10 cellular contexts compared by ENCODE assay signal in genomic region chr1:54464477-54465146, GRCh38. TPM values are rescaled to one million over a fixed set of nuclear protein-coding genes. Genes with fewer than 3 reads are reported as not detected.
DNase-seq lines count a peak whose midpoint lies in the region; ATAC-seq and TF ChIP-seq lines count a peak whose summit lies in the region.
"Had no signal": no experiment of that assay in that cellular context is flagged by ENCODE, and none has a peak within 500 bp of the region (broad histone marks: within the 10 kb centered on the region; RNA-seq: fewer than 3 reads in every experiment).

No MANE protein-coding gene starts in this region.

- no peaks in the 10 kb centered on the region for H3K9me3 ChIP-seq in Caco-2
- H3K9me3 ChIP-seq: ascending aorta had no signal

- H3K27ac Mint-ChIP-seq in natural killer cell (peak overlapping the region; percentile 58 to 74), Caco-2 (ENCODE audit: unreplicated experiment) (no peak overlapping the region)

- peak in 2 of 3 donors; percentile 41 to 63 for ATAC-seq in natural killer cell
- no peak for ATAC-seq in foreskin keratinocyte

- no TSS peak for BruUV-seq in Caco-2 (replicated peaks; lab: Mats Ljungman, UMichigan)

- H3K27ac ChIP-seq in caudate nucleus (ENCODE audit: low read depth, low read length): no peak overlapping the region
- H3K27ac ChIP-seq in foreskin keratinocyte: no peak overlapping the region
- H3K27ac ChIP-seq: ascending aorta had no signal

- H3K27me3 ChIP-seq in Caco-2 (replicated peaks; ENCODE audit: control insufficient read depth, insufficient read depth, low read length): no peaks in the 10 kb centered on the region
- H3K27me3 ChIP-seq in foreskin keratinocyte: peaks cover 2% of the 10 kb centered on the region
- H3K27me3 ChIP-seq: ascending aorta had no signal

- peak; percentile 53 for DNase-seq in Daoy (ENCODE audit: low read depth)
- DNase-seq in MV-4-11 (lab: John Stamatoyannopoulos, UW): peak; percentile 85
- peak; percentile 19 to 57 for DNase-seq in cardiac fibroblast (ENCODE audit: low read depth in 2 of 2)
- no peak for DNase-seq in natural killer cell
- no peak for DNase-seq in caudate nucleus (lab: John Stamatoyannopoulos, UW)
- DNase-seq in activated CD4-positive, CD25-positive, alpha-beta regulatory T cell (lab: John Stamatoyannopoulos, UW): no peak
- DNase-seq in Caco-2: no peak
- no peak for DNase-seq in foreskin keratinocyte
- DNase-seq: NCI-H2171 had no signal

- no peaks in the 10 kb centered on the region for H3K4me1 ChIP-seq in Caco-2
- no peaks in the 10 kb centered on the region for H3K4me1 ChIP-seq in foreskin keratinocyte

- no peaks in the 10 kb centered on the region for H3K27me3 Mint-ChIP-seq in natural killer cell (ENCODE audit: low read depth in 2 of 2)
- no peaks in the 10 kb centered on the region for H3K27me3 Mint-ChIP-seq in Caco-2 (ENCODE audit: insufficient read depth, unreplicated experiment)

- TF ChIP-seq CTCF in cardiac fibroblast (IDR thresholded peaks at IDR 0.05; ENCODE audit: low read depth, low read length): no peak
- no peak for TF ChIP-seq CTCF in natural killer cell (IDR thresholded peaks at IDR 0.05)
- no peak for TF ChIP-seq CTCF in Caco-2 (IDR thresholded peaks at IDR 0.05; ENCODE audit: insufficient read depth in 1 of 2, low read depth in 1 of 2, low read length in 1 of 2, severe bottlenecking in 1 of 2, unreplicated experiment in 1 of 2)
- TF ChIP-seq CTCF in foreskin keratinocyte (conservative IDR thresholded peaks at IDR 0.05): no peak

- H3K36me3 Mint-ChIP-seq in natural killer cell (no peaks in the 10 kb centered on the region), Caco-2 (ENCODE audit: insufficient read depth, unreplicated experiment) (no peaks in the 10 kb centered on the region)

- CTCF ChIA-PET in Caco-2 (lab: Charles Lee): interaction anchor here (0.9 kb wide), 1 partner anchor 35 kb away, joined by 3 read pairs; no protein-coding TSS in a partner anchor

- H3K4me1 Mint-ChIP-seq in natural killer cell (peaks cover 26 to 49% of the 10 kb centered on the region in 2 donors), Caco-2 (ENCODE audit: low read depth, unreplicated experiment) (no peaks in the 10 kb centered on the region)

- POLR2A ChIA-PET in Caco-2 (lab: Charles Lee): no interaction called here

- intact Hi-C loops in natural killer cell (cut with micrococcal nuclease): no loop called here
- intact Hi-C loops in Caco-2 (cut with micrococcal nuclease; ENCODE audit: unreplicated experiment): no loop called here

- H3K9me3 Mint-ChIP-seq in natural killer cell: no peaks in the 10 kb centered on the region
- no peaks in the 10 kb centered on the region for H3K9me3 Mint-ChIP-seq in Caco-2 (ENCODE audit: unreplicated experiment)

- no peaks in the 10 kb centered on the region for H3K36me3 ChIP-seq in Caco-2 (ENCODE audit: control insufficient read depth, insufficient read depth, low read length)
- H3K36me3 ChIP-seq: ascending aorta had no signal

- no peak overlapping the region for H3K4me3 Mint-ChIP-seq in natural killer cell
- H3K4me3 Mint-ChIP-seq in Caco-2 (ENCODE audit: unreplicated experiment): no peak overlapping the region

- no peak overlapping the region for H3K4me3 ChIP-seq in cardiac fibroblast (replicated peaks in 1 of 2; ENCODE audit: low read depth in 2 of 2, low read length in 2 of 2)
- no peak overlapping the region for H3K4me3 ChIP-seq in Caco-2 (ENCODE audit: low read depth, low read length)
- H3K4me3 ChIP-seq: ascending aorta had no signal

RNA-seq across cellular contexts. Expression of gene SSBP3, which starts 58.4 kb away (rescaled TPM):
- total RNA-seq in Daoy (2014; rRNA removed; shearing (Covaris generic)): 20.8 and 21.2 TPM in 2 replicates
- total RNA-seq in natural killer cell (100 to 1,000 TPM; 162 to 224 (median 164) TPM), Caco-2 (2022) (40.6 and 42.1 TPM in 2 replicates), foreskin keratinocyte (12.7 and 14.9 TPM in 2 replicates)
- 13.3 and 17.0 TPM in 2 replicates for polyA plus RNA-seq in foreskin keratinocyte

Comparison
In these comparisons a context has a peak if more than half of its experiments do, and no peak if none do; other contexts are left out.
1. DNase-seq: peak in Daoy (single experiment), MV-4-11 (single experiment) and cardiac fibroblast (2 of 2); none in natural killer cell (single experiment), caudate nucleus (0 of 61), activated CD4-positive, CD25-positive, alpha-beta regulatory T cell (0 of 4), Caco-2 (0 of 2) and foreskin keratinocyte (0 of 2).